Comparison of ENCODE assay signal across 8 cellular contexts in genomic region chr2:43774617-43775016, GRCh38. TPM values are rescaled to one million over a fixed set of nuclear protein-coding genes. Genes with fewer than 3 reads are reported as not detected.
DNase-seq lines count a peak whose midpoint lies in the region; ATAC-seq, FAIRE-seq and TF ChIP-seq lines count a peak whose summit lies in the region.

No MANE protein-coding gene starts in this region.

- no peak for FAIRE-seq in A549 (lab: Jason Lieb, UNC)

- dilution Hi-C loops in mammary epithelial cell (cut with HindIII; ENCODE audit: low sequenced_read_pairs) = no loop called here

- DNase-seq in A549 (ENCODE audit: low read depth in 1 of 2, low spot score in 1 of 2) (peak in 1 of 2 experiments; percentile 12), mammary epithelial cell (peak; percentile 5), SHP77 (lab: John Stamatoyannopoulos, UW) (no peak), NCI-H2171 (lab: John Stamatoyannopoulos, UW) (no peak), NCI-H82 (lab: John Stamatoyannopoulos, UW) (no peak)

- H3K9ac ChIP-seq in HUES64 (ENCODE audit: low read depth, low read length) (peak overlapping the region; percentile 64; the same call in 1 of the 2 replicates), mammary epithelial cell (ENCODE audit: insufficient read depth, low read length) (peak overlapping the region; percentile 80)

- H4K20me1 ChIP-seq in mammary epithelial cell (ENCODE audit: insufficient read depth, low read length) = no peaks in the 10 kb centered on the region

- no peak for TF ChIP-seq EP300 in A549 (IDR thresholded peaks at IDR 0.05)

- TF ChIP-seq CTCF in A549 (IDR thresholded peaks at IDR 0.05) (no peak), mammary epithelial cell (conservative IDR thresholded peaks at IDR 0.05 in 1 of 2, IDR thresholded peaks at IDR 0.05 in 1 of 2; ENCODE audit: extremely low read depth in 1 of 2, insufficient read depth in 1 of 2, low read depth in 1 of 2, low read length in 2 of 2) (no peak)

- in situ Hi-C loops in mammary epithelial cell (cut with MboI; ENCODE audit: low sequenced_read_pairs in 2 of 2) = loop anchor here in 1 of 2 donors (25.0 kb wide), 1 partner anchor 162 kb away; no protein-coding TSS in a partner anchor

- H3K36me3 ChIP-seq in HUES64 (ENCODE audit: insufficient read depth, low read length) = no peaks in the 10 kb centered on the region
- no peaks in the 10 kb centered on the region for H3K36me3 ChIP-seq in mammary epithelial cell (ENCODE audit: insufficient read depth, low read length)

- CTCF ChIA-PET in A549 (lab: Yijun Ruan, JAX) (interaction anchor here (0.6 to 3.3 kb wide), 7 partner anchors 9 to 169 kb away, joined by 3 to 14 read pairs (median 3); no protein-coding TSS in a partner anchor), mammary epithelial cell (lab: Charles Lee; ENCODE audit: low non-redundant PET) (interaction anchor here (0.7 to 0.9 kb wide), 2 partner anchors 51 to 1102 kb away, joined by 4 to 7 read pairs; no protein-coding TSS in a partner anchor)

- no peak for TF ChIP-seq POLR2A in A549 (IDR thresholded peaks at IDR 0.05; ENCODE audit: low read length)

- H3K27me3 ChIP-seq in HUES64 (ENCODE audit: insufficient read depth, low read length) (no peaks in the 10 kb centered on the region), mammary epithelial cell (ENCODE audit: insufficient read depth, low read length) (no peaks in the 10 kb centered on the region), mononuclear cell (ENCODE audit: insufficient read depth, low read length) (no peaks in the 10 kb centered on the region)

- no TSS peak for BruUV-seq in mammary epithelial cell (replicated peaks; lab: Mats Ljungman, UMichigan)

- POLR2A ChIA-PET in A549 (lab: Yijun Ruan, JAX) = interaction anchor here (1.2 to 1.7 kb wide), 4 partner anchors 21 to 179 kb away, joined by 3 to 8 read pairs (median 6); partner anchors contain the start of genes C1GALT1C1L, PLEKHH2 and THADA

- intact Hi-C loops in mammary epithelial cell (cut with micrococcal nuclease) = loop anchor here (5.0 kb wide), 2 partner anchors 137 to 162 kb away; partner anchors contain the start of gene PLEKHH2

- H3K4me2 ChIP-seq in A549 (peak overlapping the region; percentile 84), mammary epithelial cell (ENCODE audit: insufficient read depth, low read depth, low read length) (peak overlapping the region; percentile 95)

- 51% methylated on average over 7 of the region's 7 CpGs for WGBS in A549 (ENCODE audit: missing lambda C conversion rate)
- 57% methylated on average over 7 of the region's 7 CpGs for WGBS in HUES64
- 13% methylated on average over 7 of the region's 7 CpGs for WGBS in mammary epithelial cell (ENCODE audit: low coverage, missing lambda C conversion rate)

- peak overlapping the region; percentile 99 for H2AFZ ChIP-seq in mammary epithelial cell (ENCODE audit: low read depth, low read length)

- TF ChIP-seq RAD21 in A549 (conservative IDR thresholded peaks at IDR 0.05 in 1 of 2, IDR thresholded peaks at IDR 0.05 in 1 of 2) = no peak

- H3K4me3 ChIP-seq in A549 = peak overlapping the region; percentile 65
- H3K4me3 ChIP-seq in HUES64 (ENCODE audit: low read length) = peak overlapping the region; percentile 88
- H3K4me3 ChIP-seq in mammary epithelial cell (replicated peaks in 1 of 3; ENCODE audit: insufficient read depth in 1 of 3, low read depth in 2 of 3, low read length in 3 of 3) = peak overlapping the region; percentile 63 to 80 (median 74)
- peak overlapping the region; percentile 66 for H3K4me3 ChIP-seq in mononuclear cell (ENCODE audit: low read length)

- H3K4me1 ChIP-seq in A549 (peaks cover 6% of the 10 kb centered on the region; the same call in 1 of the 3 replicates), HUES64 (ENCODE audit: insufficient read depth, low read length) (no peaks in the 10 kb centered on the region), mammary epithelial cell (ENCODE audit: insufficient read depth, low read length) (no peaks in the 10 kb centered on the region), mononuclear cell (ENCODE audit: insufficient read depth, low read length) (peaks cover 8% of the 10 kb centered on the region)

- ATAC-seq in A549 = peak; percentile 6 to 14; a peak in 3 of 6 replicates
- no peak for ATAC-seq in HG03432 (IDR thresholded peaks at IDR 0.05; ENCODE audit: unreplicated experiment)

- H3K9me3 ChIP-seq in A549 = no peaks in the 10 kb centered on the region
- H3K9me3 ChIP-seq in HUES64 (ENCODE audit: insufficient read depth, low read depth, low read length) = no peaks in the 10 kb centered on the region
- H3K9me3 ChIP-seq in mammary epithelial cell (replicated peaks; ENCODE audit: insufficient read depth, low read length) = no peaks in the 10 kb centered on the region
- no peaks in the 10 kb centered on the region for H3K9me3 ChIP-seq in mononuclear cell (ENCODE audit: low read depth, low read length)

- H3K27ac ChIP-seq in A549 (peak overlapping the region; percentile 75 to 81), HUES64 (ENCODE audit: low read depth, low read length) (no peak overlapping the region), mammary epithelial cell (ENCODE audit: insufficient read depth, low read depth, low read length) (peak overlapping the region; percentile 88)

- peaks cover 4% of the 10 kb centered on the region for H3K79me2 ChIP-seq in mammary epithelial cell (ENCODE audit: insufficient read depth, low read length)

TF ChIP-seq in A549, 52 proteins besides CTCF, POLR2A, EP300 and RAD21:
- TF ChIP-seq ZC3H11A (IDR thresholded peaks at IDR 0.05) = no peak
- TF ChIP-seq RNF2 (IDR thresholded peaks at IDR 0.05; ENCODE audit: borderline replicate concordance, low read depth) = no peak
- TF ChIP-seq HOXB5 (CRISPR knock-in tag; IDR thresholded peaks at IDR 0.05) = no peak
- TF ChIP-seq CHD4 (IDR thresholded peaks at IDR 0.05; ENCODE audit: borderline replicate concordance) = no peak
- no peak for TF ChIP-seq USF2 (IDR thresholded peaks at IDR 0.05)
- no peak for TF ChIP-seq PHF8 (IDR thresholded peaks at IDR 0.05; ENCODE audit: borderline replicate concordance, low read depth)
- no peak for TF ChIP-seq NFE2L2 (conservative IDR thresholded peaks at IDR 0.05; ENCODE audit: low read length)
- no peak for TF ChIP-seq SREBF2 (IDR thresholded peaks at IDR 0.05)
- TF ChIP-seq, protein P1, sequence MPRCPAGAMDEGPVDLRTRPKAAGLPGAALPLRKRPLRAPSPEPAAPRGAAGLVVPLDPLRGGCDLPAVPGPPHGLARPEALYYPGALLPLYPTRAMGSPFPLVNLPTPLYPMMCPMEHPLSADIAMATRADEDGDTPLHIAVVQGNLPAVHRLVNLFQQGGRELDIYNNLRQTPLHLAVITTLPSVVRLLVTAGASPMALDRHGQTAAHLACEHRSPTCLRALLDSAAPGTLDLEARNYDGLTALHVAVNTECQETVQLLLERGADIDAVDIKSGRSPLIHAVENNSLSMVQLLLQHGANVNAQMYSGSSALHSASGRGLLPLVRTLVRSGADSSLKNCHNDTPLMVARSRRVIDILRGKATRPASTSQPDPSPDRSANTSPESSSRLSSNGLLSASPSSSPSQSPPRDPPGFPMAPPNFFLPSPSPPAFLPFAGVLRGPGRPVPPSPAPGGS (IDR thresholded peaks at IDR 0.05) = no peak
- TF ChIP-seq HOXB13 (CRISPR knock-in tag; IDR thresholded peaks at IDR 0.05; ENCODE audit: low read depth) = no peak
- TF ChIP-seq CBX2 (IDR thresholded peaks at IDR 0.05; ENCODE audit: borderline replicate concordance, low read depth) = no peak
- TF ChIP-seq FOXS1 (CRISPR knock-in tag; IDR thresholded peaks at IDR 0.05) = no peak
- TF ChIP-seq FOSL2 (IDR thresholded peaks at IDR 0.05) = no peak
- no peak for TF ChIP-seq FOSL2 (CRISPR knock-in tag; IDR thresholded peaks at IDR 0.05)
- TF ChIP-seq, protein P2, sequence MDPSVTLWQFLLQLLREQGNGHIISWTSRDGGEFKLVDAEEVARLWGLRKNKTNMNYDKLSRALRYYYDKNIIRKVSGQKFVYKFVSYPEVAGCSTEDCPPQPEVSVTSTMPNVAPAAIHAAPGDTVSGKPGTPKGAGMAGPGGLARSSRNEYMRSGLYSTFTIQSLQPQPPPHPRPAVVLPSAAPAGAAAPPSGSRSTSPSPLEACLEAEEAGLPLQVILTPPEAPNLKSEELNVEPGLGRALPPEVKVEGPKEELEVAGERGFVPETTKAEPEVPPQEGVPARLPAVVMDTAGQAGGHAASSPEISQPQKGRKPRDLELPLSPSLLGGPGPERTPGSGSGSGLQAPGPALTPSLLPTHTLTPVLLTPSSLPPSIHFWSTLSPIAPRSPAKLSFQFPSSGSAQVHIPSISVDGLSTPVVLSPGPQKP (IDR thresholded peaks at IDR 0.05; ENCODE audit: low read depth, low read length) = no peak
- TF ChIP-seq BHLHE40 (IDR thresholded peaks at IDR 0.05; ENCODE audit: low read depth, low read length) = no peak
- TF ChIP-seq FOSB (CRISPR knock-in tag; IDR thresholded peaks at IDR 0.05) = no peak
- TF ChIP-seq HOXA7 (CRISPR knock-in tag; IDR thresholded peaks at IDR 0.05) = no peak

RNA-seq across cellular contexts. Expression of gene DYNC2LI1, which starts 0.8 kb away (rescaled TPM):
- polyA plus RNA-seq in A549 (2011; rRNA removed) (33.5 and 44.3 TPM in 2 replicates), A549 (2017; fragmentation: RNase III; extraction: RNeasy Plus Mini Kit Qiagen cat#74134 plus additional on column Dnase treatment) (22.2 to 28.2 TPM (median 23.7 TPM) in 3 replicates), mammary epithelial cell (7.7 TPM)
- polyA plus RNA-seq in A549 (2012; cell fraction: cytosol; rRNA removed) = 7.9 and 8.8 TPM in 2 replicates
- polyA plus RNA-seq in A549 (2012; cell fraction: nucleus; rRNA removed) = 3.1 and 5.9 TPM in 2 replicates
- polyA minus RNA-seq in A549 (2011; rRNA and poly(A)+ RNA removed) = 6.5 and 6.7 TPM in 2 replicates
- 8.5 TPM for polyA plus RNA-seq in HUES64 (2013, experiment 1 of 2)
- polyA plus RNA-seq in HUES64 (2013, experiment 2 of 2) = 15.8 TPM
- total RNA-seq in mammary epithelial cell (10 to 100 TPM; 15.6 to 16.2 TPM), mononuclear cell (3.5 TPM)
- not detected for polyA minus RNA-seq in mammary epithelial cell
